ENCODE assay signal across 17 cellular contexts in the genomic region with DNA sequence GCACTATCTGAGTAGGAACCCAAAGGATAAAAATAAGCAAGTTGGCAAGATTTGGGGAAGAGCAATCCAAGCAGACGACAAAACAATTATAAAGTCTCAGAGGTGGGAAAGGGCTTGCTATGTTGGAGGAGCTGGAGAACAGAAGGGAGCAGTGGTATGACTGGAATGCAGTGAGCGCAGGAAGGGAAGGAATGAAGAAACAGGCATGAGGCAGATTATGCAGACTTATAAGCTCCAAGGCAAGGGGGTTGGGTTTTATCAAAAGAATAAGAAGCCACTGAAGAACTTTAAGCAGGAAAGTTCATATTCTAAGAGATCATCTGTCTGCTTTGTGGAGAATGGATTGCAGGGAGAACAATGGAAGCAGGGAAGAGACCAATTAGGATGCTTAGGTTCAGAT. TPM values are rescaled to one million over a fixed set of nuclear protein-coding genes. Genes with fewer than 3 reads are reported as not detected.
A peak's percentile ranks its signal among the peaks of the same experiment; 100 is the strongest.
DNase-seq lines count a peak whose midpoint lies in the region; ATAC-seq and TF ChIP-seq lines count a peak whose summit lies in the region.
"Had no signal": no experiment of that assay in that cellular context is flagged by ENCODE, and none has a peak within 500 bp of the region (broad histone marks: within the 10 kb centered on the region; RNA-seq: fewer than 3 reads in every experiment).

No MANE protein-coding gene starts in this region.

- peaks cover 22% of the 10 kb centered on the region for H3K36me3 Mint-ChIP-seq in stimulated activated memory B cell treated with anti-CD40 and anti-IgM and Interleukin-4, amounts not matched to agents 10 μg/mL and 1 μg/mL and 100 μg/mL, for 72 hours
- H3K36me3 Mint-ChIP-seq in effector memory CD8-positive, alpha-beta T cell (ENCODE audit: insufficient read depth): no peaks in the 10 kb centered on the region

- peak overlapping the region; percentile 44 for H2AFZ ChIP-seq in osteoblast (ENCODE audit: low read length)

- no peak for TF ChIP-seq CTCF in osteoblast (IDR thresholded peaks at IDR 0.05; ENCODE audit: extremely low read depth, low read depth, low read length)

- H3K36me3 ChIP-seq in osteoblast (ENCODE audit: insufficient read depth, low read length): no peaks in the 10 kb centered on the region
- H3K36me3 ChIP-seq: ovary had no signal

- H3K4me1 ChIP-seq in osteoblast (ENCODE audit: insufficient read depth, low read length): peaks cover 3% of the 10 kb centered on the region
- H3K4me1 ChIP-seq: gastroesophageal sphincter had no signal

- H3K79me2 ChIP-seq in osteoblast (ENCODE audit: insufficient read depth, low read length): no peaks in the 10 kb centered on the region

- no peaks in the 10 kb centered on the region for H3K9me3 ChIP-seq in osteoblast (ENCODE audit: low read depth, low read length)
- H3K9me3 ChIP-seq: gastroesophageal sphincter, ovary, SJCRH30 had no signal

- no peaks in the 10 kb centered on the region for H3K4me1 Mint-ChIP-seq in stimulated activated memory B cell treated with anti-CD40 and anti-IgM and Interleukin-4, amounts not matched to agents 10 μg/mL and 1 μg/mL and 100 μg/mL, for 72 hours
- no peaks in the 10 kb centered on the region for H3K4me1 Mint-ChIP-seq in effector memory CD8-positive, alpha-beta T cell (ENCODE audit: low read depth in 2 of 2)
- H3K4me1 Mint-ChIP-seq: IgD-negative memory B cell had no signal

- ATAC-seq in stimulated activated memory B cell treated with anti-CD40 and anti-IgM and Interleukin-4, amounts not matched to agents 10 μg/mL and 1 μg/mL and 100 μg/mL, for 72 hours: no peak
- no peak for ATAC-seq in GM18907 (IDR thresholded peaks at IDR 0.05; ENCODE audit: unreplicated experiment)
- no peak for ATAC-seq in effector memory CD8-positive, alpha-beta T cell (replicated peaks)
- ATAC-seq: gastroesophageal sphincter had no signal

- H4K20me1 ChIP-seq in osteoblast (ENCODE audit: insufficient read depth, low read length): no peaks in the 10 kb centered on the region

- no peak overlapping the region for H3K4me3 ChIP-seq in osteoblast (ENCODE audit: insufficient read depth, low read length)
- H3K4me3 ChIP-seq: gastroesophageal sphincter, ovary, SJCRH30 had no signal

- DNase-seq in ELF-1 (ENCODE audit: low read depth, low spot score) (peak; percentile 51), RPMI7951 (ENCODE audit: low read depth) (peak; percentile 26), fibroblast of peridontal ligament (ENCODE audit: extremely low read depth) (peak; percentile 60), osteoblast (ENCODE audit: insufficient read length, low spot score, missing footprints) (peak; percentile 59), occipital lobe (lab: John Stamatoyannopoulos, UW) (no peak)
- DNase-seq in effector memory CD8-positive, alpha-beta T cell: no peak
- DNase-seq: activated CD4-positive, alpha-beta memory T cell treated with anti-CD3 and anti-CD28 coated beads for 36 hours; amniotic stem cell; GF-D8; NCI-H345; ovary; SJCRH30 had no signal

- no peaks in the 10 kb centered on the region for H3K27me3 Mint-ChIP-seq in stimulated activated memory B cell treated with anti-CD40 and anti-IgM and Interleukin-4, amounts not matched to agents 10 μg/mL and 1 μg/mL and 100 μg/mL, for 72 hours
- no peaks in the 10 kb centered on the region for H3K27me3 Mint-ChIP-seq in effector memory CD8-positive, alpha-beta T cell
- H3K27me3 Mint-ChIP-seq: activated CD4-positive, alpha-beta memory T cell treated with anti-CD3 and anti-CD28 coated beads for 36 hours; IgD-negative memory B cell had no signal

- no peaks in the 10 kb centered on the region for H3K27me3 ChIP-seq in osteoblast (ENCODE audit: insufficient read depth, low read length)
- H3K27me3 ChIP-seq: gastroesophageal sphincter, ovary, SJCRH30 had no signal

- peak overlapping the region; percentile 11 for H3K27ac ChIP-seq in osteoblast (ENCODE audit: low read depth, low read length)
- H3K27ac ChIP-seq: C4-2B, gastroesophageal sphincter, ovary, SJCRH30 had no signal

- H3K4me2 ChIP-seq in osteoblast (ENCODE audit: insufficient read depth, low read length): peak overlapping the region; percentile 14

- H3K9me3 Mint-ChIP-seq in stimulated activated memory B cell treated with anti-CD40 and anti-IgM and Interleukin-4, amounts not matched to agents 10 μg/mL and 1 μg/mL and 100 μg/mL, for 72 hours: no peaks in the 10 kb centered on the region
- H3K9me3 Mint-ChIP-seq in effector memory CD8-positive, alpha-beta T cell: no peaks in the 10 kb centered on the region
- H3K9me3 Mint-ChIP-seq: activated CD4-positive, alpha-beta memory T cell treated with anti-CD3 and anti-CD28 coated beads for 36 hours; IgD-negative memory B cell had no signal

- H3K4me3 Mint-ChIP-seq in stimulated activated memory B cell treated with anti-CD40 and anti-IgM and Interleukin-4, amounts not matched to agents 10 μg/mL and 1 μg/mL and 100 μg/mL, for 72 hours: no peak overlapping the region
- no peak overlapping the region for H3K4me3 Mint-ChIP-seq in effector memory CD8-positive, alpha-beta T cell
- H3K4me3 Mint-ChIP-seq: activated CD4-positive, alpha-beta memory T cell treated with anti-CD3 and anti-CD28 coated beads for 36 hours; IgD-negative memory B cell had no signal

- no peak overlapping the region for H3K27ac Mint-ChIP-seq in stimulated activated memory B cell treated with anti-CD40 and anti-IgM and Interleukin-4, amounts not matched to agents 10 μg/mL and 1 μg/mL and 100 μg/mL, for 72 hours
- H3K27ac Mint-ChIP-seq in effector memory CD8-positive, alpha-beta T cell: no peak overlapping the region
- H3K27ac Mint-ChIP-seq: activated CD4-positive, alpha-beta memory T cell treated with anti-CD3 and anti-CD28 coated beads for 36 hours; IgD-negative memory B cell had no signal

RNA-seq across cellular contexts. Expression of gene PGM2L1, which starts 31.7 kb away (rescaled TPM):
- total RNA-seq in RPMI7951 (2014; rRNA removed; shearing (Covaris generic)): 5.8 and 5.9 TPM in 2 replicates
- total RNA-seq in osteoblast (6.5 and 7.2 TPM in 2 replicates), occipital lobe (182 TPM)

RNA-seq across cellular contexts. Expression of gene P4HA3, which starts 55.1 kb away (rescaled TPM):
- total RNA-seq in RPMI7951 (2014; rRNA removed; shearing (Covaris generic)): 5.2 and 7.7 TPM in 2 replicates
- 8.7 and 19.2 TPM in 2 replicates for total RNA-seq in osteoblast
- not detected for total RNA-seq in occipital lobe
- total RNA-seq: activated CD4-positive, alpha-beta memory T cell treated with anti-CD3 and anti-CD28 coated beads for 36 hours; SJCRH30 had no signal

Comparison
In these comparisons a context has a peak if more than half of its experiments do, and no peak if none do; other contexts are left out.
1. DNase-seq: peak in ELF-1 (single experiment), RPMI7951 (single experiment), fibroblast of peridontal ligament (single experiment) and osteoblast (single experiment); none in occipital lobe (single experiment) and effector memory CD8-positive, alpha-beta T cell (0 of 3).
2. RNA of gene PGM2L1, which starts 31.7 kb away (total RNA-seq): 182 TPM in occipital lobe (single experiment); 6.5 to 7.2 TPM in osteoblast and 5.8 to 5.9 TPM in RPMI7951; every median in the first group is over 10 times any median in the second.